26 cellular contexts compared by ENCODE assay signal in genomic region chr7:122597277-122597676, GRCh38.
"Had no signal": no experiment of that assay in that cellular context is flagged by ENCODE, and none has a peak within 500 bp of the region (broad histone marks: within the 10 kb centered on the region; RNA-seq: fewer than 3 reads in every experiment).

No MANE protein-coding gene starts in this region.

- ATAC-seq: activated CD8-positive, alpha-beta T cell treated with anti-CD3 and anti-CD28 coated beads for 36 hours; activated T-cell treated with anti-CD3 and anti-CD28 coated beads, Interleukin-2, amount 50 U/mL, for 72 hours; activated T-helper 17 cell treated with anti-CD3 and anti-CD28 coated beads, Interleukin-2, amount 50 U/mL, for 72 hours; PC-3 had no signal

- H3K36me3 ChIP-seq: brain microvascular endothelial cell, Peyer's patch, SJSA1 had no signal

- H3K9me3 ChIP-seq: Peyer's patch, SJSA1, SK-N-SH had no signal

- H3K27me3 ChIP-seq: brain microvascular endothelial cell, Peyer's patch, SJSA1 had no signal

- H3K27ac ChIP-seq: brain microvascular endothelial cell, KMS-11, Peyer's patch, SJSA1 had no signal

- H3K4me1 ChIP-seq: Peyer's patch, SJSA1 had no signal

- H3K4me3 ChIP-seq: Peyer's patch, SJSA1 had no signal

- DNase-seq: activated CD4-positive, alpha-beta T cell treated with anti-CD3 and anti-CD28 coated beads, Interleukin-2, amount 10 ng/mL, durations not matched to agents 24 days and 14 days; activated CD4-positive, alpha-beta T cell treated with anti-CD3 and anti-CD28 coated beads, Interleukin-2, amount 50 U/mL, for 4 hours; activated CD8-positive, alpha-beta T cell treated with anti-CD3 and anti-CD28 coated beads for 36 hours; activated effector memory CD4-positive, alpha-beta T cell treated with anti-CD3 and anti-CD28 coated beads, Interleukin-2, amount 50 U/mL, for 16 hours; activated naive CD4-positive, alpha-beta T cell; activated naive CD4-positive, alpha-beta T cell treated with anti-CD3 and anti-CD28 coated beads, Interleukin-2, amount 50 U/mL, for 16 hours; activated naive CD8-positive, alpha-beta T cell treated with anti-CD3 and anti-CD28 coated beads for 36 hours; activated T-cell treated with anti-CD3 and anti-CD28 coated beads, Interleukin-2, amount 50 U/mL, for 1 hour; activated T-cell treated with anti-CD3 and anti-CD28 coated beads, Interleukin-2, amount 50 U/mL, for 72 hours; amniotic stem cell; aorta; brain microvascular endothelial cell; central memory CD4-positive, alpha-beta T cell; NCI-H187 treated with DMSO at 0.1 percent for 48 hours; NCI-H2107; NCI-H226; NCI-H446 treated with DMSO at 0.1 percent for 48 hours; NCI-H524; PC-3; Peyer's patch; RPMI8226; SHP77 treated with DMSO at 0.1 percent for 48 hours; SK-N-SH had no signal
